Comparison of ENCODE assay signal across 2 cellular contexts in the genomic region with DNA sequence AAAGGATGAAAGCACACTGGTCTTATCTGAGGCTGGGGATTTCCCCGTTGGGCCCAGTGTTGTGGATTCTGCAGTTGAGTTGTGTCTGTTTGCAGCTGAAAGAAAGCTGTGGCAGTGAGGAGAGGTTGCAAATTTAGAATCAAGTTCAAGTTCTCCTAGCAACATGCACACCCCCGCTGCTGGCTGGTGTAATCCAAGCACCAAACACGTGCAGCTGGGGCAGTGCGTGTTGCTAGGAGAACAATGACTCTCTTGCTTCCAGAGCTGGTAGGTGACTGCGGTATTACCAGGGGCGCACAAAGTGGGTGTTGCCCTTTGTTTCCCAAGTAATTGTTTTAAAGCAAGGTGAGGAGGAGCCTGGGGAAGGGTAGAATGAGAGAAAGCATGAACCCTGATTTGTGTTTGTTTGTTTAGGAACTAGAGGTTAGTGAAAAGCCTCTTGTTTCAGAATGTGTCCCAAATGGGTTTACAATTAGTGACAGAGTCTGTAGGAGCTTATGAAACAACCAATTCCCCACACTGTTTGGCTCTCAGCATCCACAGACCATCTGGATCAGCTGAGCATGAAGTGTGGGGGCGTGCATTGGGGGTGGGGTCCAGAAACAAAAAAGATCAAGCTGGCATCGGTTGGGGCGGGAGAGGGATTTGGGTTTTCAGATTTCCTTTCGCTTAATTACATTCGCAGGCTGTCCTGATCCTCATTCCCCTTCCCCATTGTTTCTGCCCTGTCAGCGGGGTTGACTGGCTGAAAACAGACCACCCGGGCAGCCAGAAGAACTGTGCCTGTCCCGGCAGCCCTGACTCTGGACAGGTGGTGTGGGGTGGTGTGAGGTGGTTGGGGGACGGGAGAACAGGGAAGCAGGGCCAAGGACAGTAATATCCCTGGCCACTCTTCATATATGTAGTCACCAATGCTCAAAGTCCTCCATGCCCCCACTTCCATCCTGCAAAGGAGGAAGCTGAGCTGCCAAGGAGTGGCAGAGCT.
TF ChIP-seq lines count a peak whose summit lies in the region.

No MANE protein-coding gene starts in this region.

TF ChIP-seq in H1, 55 proteins besides CTCF, POLR2A, EP300 and RAD21:
- TF ChIP-seq EGR1 (IDR thresholded peaks at IDR 0.05; ENCODE audit: borderline replicate concordance, low read depth, low read length): peak; percentile 75; the same call in 1 of the 2 replicates
- peak in 1 of 2 experiments; percentile 81; a peak in 2 of 4 replicates for TF ChIP-seq SIN3A (conservative IDR thresholded peaks at IDR 0.05 in 1 of 2, IDR thresholded peaks at IDR 0.05 in 1 of 2; ENCODE audit: low read depth in 1 of 2, low read length in 2 of 2)
- TF ChIP-seq POLR2AphosphoS5 (IDR thresholded peaks at IDR 0.05; ENCODE audit: low read depth, low read length): no peak
- TF ChIP-seq ZNF274 (IDR thresholded peaks at IDR 0.05; ENCODE audit: borderline replicate concordance, extremely low read depth, low read length): no peak
- TF ChIP-seq CBX5 (IDR thresholded peaks at IDR 0.05; ENCODE audit: low read depth, low read length): no peak
- TF ChIP-seq, protein P1, sequence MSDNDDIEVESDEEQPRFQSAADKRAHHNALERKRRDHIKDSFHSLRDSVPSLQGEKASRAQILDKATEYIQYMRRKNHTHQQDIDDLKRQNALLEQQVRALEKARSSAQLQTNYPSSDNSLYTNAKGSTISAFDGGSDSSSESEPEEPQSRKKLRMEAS (IDR thresholded peaks at IDR 0.05): peak; percentile 96
- peak; percentile 71 for TF ChIP-seq ASH2L (IDR thresholded peaks at IDR 0.05; ENCODE audit: low read length)
- 0 out of 2 replicates have a peak, but pooled peaks have one; percentile 57 for TF ChIP-seq TCF12 (IDR thresholded peaks at IDR 0.05; ENCODE audit: low read depth, low read length)

TF ChIP-seq in neural cell, 6 proteins besides CTCF, POLR2A, EP300 and RAD21:
- TF ChIP-seq TAF1 (IDR thresholded peaks at IDR 0.05; ENCODE audit: low read depth): no peak
- peak; percentile 94 for TF ChIP-seq MXI1 (conservative IDR thresholded peaks at IDR 0.05; ENCODE audit: poor library complexity, severe bottlenecking)
- peak; percentile 87 for TF ChIP-seq POLR2AphosphoS5 (IDR thresholded peaks at IDR 0.05)
- TF ChIP-seq, protein P2, sequence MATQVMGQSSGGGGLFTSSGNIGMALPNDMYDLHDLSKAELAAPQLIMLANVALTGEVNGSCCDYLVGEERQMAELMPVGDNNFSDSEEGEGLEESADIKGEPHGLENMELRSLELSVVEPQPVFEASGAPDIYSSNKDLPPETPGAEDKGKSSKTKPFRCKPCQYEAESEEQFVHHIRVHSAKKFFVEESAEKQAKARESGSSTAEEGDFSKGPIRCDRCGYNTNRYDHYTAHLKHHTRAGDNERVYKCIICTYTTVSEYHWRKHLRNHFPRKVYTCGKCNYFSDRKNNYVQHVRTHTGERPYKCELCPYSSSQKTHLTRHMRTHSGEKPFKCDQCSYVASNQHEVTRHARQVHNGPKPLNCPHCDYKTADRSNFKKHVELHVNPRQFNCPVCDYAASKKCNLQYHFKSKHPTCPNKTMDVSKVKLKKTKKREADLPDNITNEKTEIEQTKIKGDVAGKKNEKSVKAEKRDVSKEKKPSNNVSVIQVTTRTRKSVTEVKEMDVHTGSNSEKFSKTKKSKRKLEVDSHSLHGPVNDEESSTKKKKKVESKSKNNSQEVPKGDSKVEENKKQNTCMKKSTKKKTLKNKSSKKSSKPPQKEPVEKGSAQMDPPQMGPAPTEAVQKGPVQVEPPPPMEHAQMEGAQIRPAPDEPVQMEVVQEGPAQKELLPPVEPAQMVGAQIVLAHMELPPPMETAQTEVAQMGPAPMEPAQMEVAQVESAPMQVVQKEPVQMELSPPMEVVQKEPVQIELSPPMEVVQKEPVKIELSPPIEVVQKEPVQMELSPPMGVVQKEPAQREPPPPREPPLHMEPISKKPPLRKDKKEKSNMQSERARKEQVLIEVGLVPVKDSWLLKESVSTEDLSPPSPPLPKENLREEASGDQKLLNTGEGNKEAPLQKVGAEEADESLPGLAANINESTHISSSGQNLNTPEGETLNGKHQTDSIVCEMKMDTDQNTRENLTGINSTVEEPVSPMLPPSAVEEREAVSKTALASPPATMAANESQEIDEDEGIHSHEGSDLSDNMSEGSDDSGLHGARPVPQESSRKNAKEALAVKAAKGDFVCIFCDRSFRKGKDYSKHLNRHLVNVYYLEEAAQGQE (IDR thresholded peaks at IDR 0.05; ENCODE audit: borderline replicate concordance): peak; percentile 77
- TF ChIP-seq EZH2 (IDR thresholded peaks at IDR 0.05; ENCODE audit: borderline replicate concordance, insufficient read depth, low read length, poor library complexity, severe bottlenecking): no peak
- peak; percentile 51 for TF ChIP-seq SMC3 (conservative IDR thresholded peaks at IDR 0.05; ENCODE audit: poor library complexity)
TF ChIP-seq in neural cell: peak in this region for 4.
